8 cellular contexts compared by ENCODE assay signal in genomic region chr4:184514121-184514988, GRCh38. TPM values are rescaled to one million over a fixed set of nuclear protein-coding genes. Genes with fewer than 3 reads are reported as not detected.
A peak's percentile ranks its signal among the peaks of the same experiment; 100 is the strongest.
DNase-seq lines count a peak whose midpoint lies in the region; ATAC-seq and TF ChIP-seq lines count a peak whose summit lies in the region.

No MANE protein-coding gene starts in this region.

- H3K27me3 Mint-ChIP-seq in stimulated activated naive CD8-positive, alpha-beta T cell treated with anti-CD3 and anti-CD28 coated beads, Interleukin-15, amount 100 ng/mL, for 72 hours, result no peaks in the 10 kb centered on the region

- POLR2A ChIA-PET in A673 (lab: Charles Lee; ENCODE audit: low non-redundant PET), result interaction anchor here (0.8 kb wide), 1 partner anchor 40 kb away, joined by 4 read pairs; the partner anchor contains the start of gene IRF2

- no peaks in the 10 kb centered on the region for H3K9me3 ChIP-seq in A673 (ENCODE audit: low read depth, low read length, poor library complexity, severe bottlenecking)
- H3K9me3 ChIP-seq in colonic mucosa, result no peaks in the 10 kb centered on the region
- peaks cover 8% of the 10 kb centered on the region for H3K9me3 ChIP-seq in mucosa of descending colon

- no peak for TF ChIP-seq CTCF in A673 (conservative IDR thresholded peaks at IDR 0.05; ENCODE audit: low read depth, low read length)
- TF ChIP-seq CTCF in colonic mucosa (IDR thresholded peaks at IDR 0.05), result no peak
- no peak for TF ChIP-seq CTCF in mucosa of descending colon (IDR thresholded peaks at IDR 0.05)

- H3K4me1 Mint-ChIP-seq in stimulated activated naive CD8-positive, alpha-beta T cell treated with anti-CD3 and anti-CD28 coated beads, Interleukin-15, amount 100 ng/mL, for 72 hours, result peaks cover 42% of the 10 kb centered on the region

- BruUV-seq in A673 (replicated peaks; lab: Mats Ljungman, UMichigan), result no TSS peak

- H3K27ac ChIP-seq in A673 (ENCODE audit: low read depth, low read length, poor library complexity, severe bottlenecking) (no peak overlapping the region), colonic mucosa (peak overlapping the region; percentile 39)

- intact Hi-C loops in A673 (cut with micrococcal nuclease; ENCODE audit: unreplicated experiment), result no loop called here
- intact Hi-C loops in colonic mucosa (cut with DNase I), result no loop called here
- intact Hi-C loops in mucosa of descending colon (cut with DNase I, micrococcal nuclease), result no loop called here

- peak overlapping the region in 1 of 2 donors; percentile 25 for H3K27ac Mint-ChIP-seq in stimulated activated naive CD8-positive, alpha-beta T cell treated with anti-CD3 and anti-CD28 coated beads, Interleukin-15, amount 100 ng/mL, for 72 hours

- H3K4me3 ChIP-seq in A673 (ENCODE audit: low read depth, low read length, poor library complexity, severe bottlenecking), result no peak overlapping the region
- no peak overlapping the region for H3K4me3 ChIP-seq in colonic mucosa
- H3K4me3 ChIP-seq in mucosa of descending colon, result no peak overlapping the region

- ATAC-seq in GM18870 (IDR thresholded peaks at IDR 0.05; ENCODE audit: unreplicated experiment), result peak; percentile 95
- peak; percentile 94 for ATAC-seq in HG03095 (IDR thresholded peaks at IDR 0.05; ENCODE audit: unreplicated experiment)
- ATAC-seq in mucosa of descending colon, result peak; percentile 81
- ATAC-seq in stimulated activated naive CD8-positive, alpha-beta T cell treated with anti-CD3 and anti-CD28 coated beads, Interleukin-15, amount 100 ng/mL, for 72 hours, result peak; percentile 98

- CTCF ChIA-PET in A673 (lab: Charles Lee), result no interaction called here

- DNase-seq in A673 (ENCODE audit: low spot score) (peak; percentile 58), SW480 (ENCODE audit: low spot score) (peak; percentile 15), colonic mucosa (peak; percentile 37), mucosa of descending colon (peak in 1 of 3 donors; percentile 42), cerebellar cortex (ENCODE audit: low spot score) (no peak)
- peak; percentile 68 to 85 for DNase-seq in stimulated activated naive CD8-positive, alpha-beta T cell treated with anti-CD3 and anti-CD28 coated beads, Interleukin-15, amount 100 ng/mL, for 72 hours

- no peaks in the 10 kb centered on the region for H3K27me3 ChIP-seq in A673 (replicated peaks; ENCODE audit: insufficient read depth, low read depth, low read length, poor library complexity)
- no peaks in the 10 kb centered on the region for H3K27me3 ChIP-seq in colonic mucosa

- H3K9me3 Mint-ChIP-seq in stimulated activated naive CD8-positive, alpha-beta T cell treated with anti-CD3 and anti-CD28 coated beads, Interleukin-15, amount 100 ng/mL, for 72 hours, result peaks cover 16 to 19% of the 10 kb centered on the region in 2 donors

- H3K4me3 Mint-ChIP-seq in stimulated activated naive CD8-positive, alpha-beta T cell treated with anti-CD3 and anti-CD28 coated beads, Interleukin-15, amount 100 ng/mL, for 72 hours, result peak overlapping the region; percentile 61 to 62

- peaks cover 14% of the 10 kb centered on the region for H3K4me1 ChIP-seq in A673 (ENCODE audit: insufficient read depth, low read length, poor library complexity, severe bottlenecking)
- no peaks in the 10 kb centered on the region for H3K4me1 ChIP-seq in colonic mucosa
- no peaks in the 10 kb centered on the region for H3K4me1 ChIP-seq in mucosa of descending colon (ENCODE audit: low read depth)

- H3K36me3 ChIP-seq in A673 (ENCODE audit: insufficient read depth, low read length, poor library complexity, severe bottlenecking) (no peaks in the 10 kb centered on the region), colonic mucosa (no peaks in the 10 kb centered on the region), mucosa of descending colon (ENCODE audit: low read depth) (no peaks in the 10 kb centered on the region)

- no peak overlapping the region for H3K9ac ChIP-seq in colonic mucosa (ENCODE audit: low read depth in 2 of 2, low read length in 2 of 2)

RNA-seq across cellular contexts. Expression of gene IRF2, which starts 40.0 kb away (rescaled TPM):
- total RNA-seq in A673 (2021), result 27.5 and 28.2 TPM in 2 replicates
- 10 to 100 TPM; 36.2 to 61.9 TPM for total RNA-seq in colonic mucosa
- 10 to 100 TPM; 39.3 to 59.8 (median 53.5) TPM for total RNA-seq in mucosa of descending colon
